ENCODE assay signal across 24 cellular contexts in the genomic region with DNA sequence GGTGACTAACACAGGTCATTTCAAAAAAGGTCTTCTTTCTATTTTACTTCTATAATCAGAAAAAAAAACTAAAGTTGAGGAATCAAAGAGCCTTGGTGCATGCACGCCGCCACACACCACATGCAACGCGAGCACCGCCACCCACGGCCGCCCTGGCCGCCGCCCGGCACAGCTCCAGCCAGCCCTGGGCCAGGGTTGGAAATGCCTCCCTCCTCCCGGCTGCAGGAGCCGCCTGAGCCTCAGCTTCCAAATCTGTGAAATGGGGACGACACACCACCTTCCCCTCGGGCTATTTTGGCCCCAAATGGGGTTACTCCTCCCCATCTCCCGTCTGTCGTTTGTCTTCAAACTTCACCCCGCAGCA.
"Had no signal": no experiment of that assay in that cellular context is flagged by ENCODE, and none has a peak within 500 bp of the region (broad histone marks: within the 10 kb centered on the region; RNA-seq: fewer than 3 reads in every experiment).

No MANE protein-coding gene starts in this region.

- FAIRE-seq: colon, endothelial cell of umbilical vein, frontal cortex, kidney had no signal

- H3K4me1 ChIP-seq: esophagus muscularis mucosa, foreskin keratinocyte, gastroesophageal sphincter, heart left ventricle, left lung, lower lobe of right lung had no signal

- H2AFZ ChIP-seq: hepatocyte had no signal

- H3K36me3 ChIP-seq: esophagus muscularis mucosa, gastroesophageal sphincter, heart left ventricle, left lung, lower lobe of right lung had no signal

- ATAC-seq: foreskin keratinocyte, gastroesophageal sphincter, heart left ventricle, left colon, left lung, left ventricle myocardium superior, lower lobe of right lung, mucosa of descending colon had no signal

- H3K27ac ChIP-seq: coronary artery, esophagus muscularis mucosa, foreskin keratinocyte, gastroesophageal sphincter, heart left ventricle, hepatocyte, left lung, lower lobe of right lung had no signal

- H3K27me3 ChIP-seq: foreskin keratinocyte, hepatocyte had no signal

- H3K9me3 ChIP-seq: lower lobe of right lung had no signal

- H3K4me2 ChIP-seq: hepatocyte had no signal

- H3K79me2 ChIP-seq: hepatocyte had no signal

- DNase-seq: dermis blood vessel endothelial cell; dorsolateral prefrontal cortex; effector CD4-positive, alpha-beta T cell; effector memory CD4-positive, alpha-beta T cell; foreskin keratinocyte; heart left ventricle; hypothalamus; immature natural killer cell; islet precursor cell; kidney; kidney glomerular epithelial cell; left colon; left lung; left ventricle myocardium superior; lower lobe of right lung; mesenchymal stem cell had no signal

- H3K4me3 ChIP-seq: coronary artery, dorsolateral prefrontal cortex, esophagus muscularis mucosa, gastroesophageal sphincter, heart left ventricle, hepatocyte, left lung, lower lobe of right lung, mucosa of descending colon had no signal
